9 cellular contexts compared by ENCODE assay signal in the genomic region with DNA sequence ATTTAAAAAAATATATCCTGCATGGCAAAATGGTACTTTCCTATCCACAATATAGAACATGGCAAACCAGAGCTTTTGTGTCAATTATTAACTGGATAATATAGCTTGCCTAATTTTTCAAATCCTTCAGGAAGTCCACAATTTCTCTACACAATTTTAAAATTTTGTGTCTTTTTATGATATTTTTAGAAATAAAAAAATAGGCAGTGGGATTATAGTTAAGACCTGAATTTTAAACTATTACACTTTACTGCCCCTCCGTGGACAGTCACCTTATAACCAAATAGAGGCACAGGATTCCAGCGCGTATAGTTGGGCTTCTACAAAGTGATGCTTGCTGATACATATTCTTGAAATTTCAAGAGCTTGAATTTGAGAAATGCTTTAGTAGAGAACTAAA. TPM values are rescaled to one million over a fixed set of nuclear protein-coding genes. Genes with fewer than 3 reads are reported as not detected.
DNase-seq lines count a peak whose midpoint lies in the region; ATAC-seq and TF ChIP-seq lines count a peak whose summit lies in the region.
"Had no signal": no experiment of that assay in that cellular context is flagged by ENCODE, and none has a peak within 500 bp of the region (broad histone marks: within the 10 kb centered on the region; RNA-seq: fewer than 3 reads in every experiment).

No MANE protein-coding gene starts in this region.

- H3K36me3 ChIP-seq in thoracic aorta, result no peaks in the 10 kb centered on the region

- DNase-seq in CD1c-positive myeloid dendritic cell (ENCODE audit: extremely low spot score), result peak; percentile 67
- DNase-seq in GM20000 (ENCODE audit: low spot score), result peak; percentile 47
- peak; percentile 72 for DNase-seq in OCI-M1 (lab: John Stamatoyannopoulos, UW)
- peak; percentile 70 for DNase-seq in left kidney (ENCODE audit: low read depth, low spot score)
- DNase-seq in thoracic aorta (ENCODE audit: low spot score), result no peak
- DNase-seq in effector CD8-positive, alpha-beta T cell (lab: John Stamatoyannopoulos, UW), result no peak

- no peaks in the 10 kb centered on the region for H3K9me3 ChIP-seq in thoracic aorta
- H3K9me3 ChIP-seq: mucosa of descending colon had no signal

- no peak overlapping the region for H3K4me3 ChIP-seq in thoracic aorta
- H3K4me3 ChIP-seq: mucosa of descending colon had no signal

- no peak for ATAC-seq in thoracic aorta (ENCODE audit: insufficient number of reproducible peaks, low FRiP score, low read depth)
- no peak for ATAC-seq in GM21447 (IDR thresholded peaks at IDR 0.05; ENCODE audit: unreplicated experiment)
- ATAC-seq: mucosa of descending colon had no signal

- H3K4me1 Mint-ChIP-seq in brain, result peaks cover 40% of the 10 kb centered on the region

- no peak overlapping the region for H3K27ac Mint-ChIP-seq in brain

- peaks cover under 1% of the 10 kb centered on the region for H3K27me3 Mint-ChIP-seq in brain

- no peak overlapping the region for H3K4me3 Mint-ChIP-seq in brain

- H3K4me1 ChIP-seq in thoracic aorta (ENCODE audit: control insufficient read depth in 1 of 2, low read depth in 2 of 2), result peaks cover 17 to 35% of the 10 kb centered on the region in 2 donors

- no peak overlapping the region for H3K27ac ChIP-seq in thoracic aorta

- peak; percentile 18 for TF ChIP-seq CTCF in GM20000 (IDR thresholded peaks at IDR 0.05; ENCODE audit: extremely low read depth, missing control alignments)
- peak; percentile 75 to 78 for TF ChIP-seq CTCF in brain (conservative IDR thresholded peaks at IDR 0.05)
- TF ChIP-seq CTCF in thoracic aorta (IDR thresholded peaks at IDR 0.05), result peak; percentile 49

- H3K36me3 Mint-ChIP-seq in brain, result no peaks in the 10 kb centered on the region

- no peaks in the 10 kb centered on the region for H3K9me3 Mint-ChIP-seq in brain

- no peaks in the 10 kb centered on the region for H3K27me3 ChIP-seq in thoracic aorta (replicated peaks; ENCODE audit: insufficient read depth)

RNA-seq across cellular contexts. Expression of gene DMC1, which starts 2.1 kb away (rescaled TPM):
- polyA plus RNA-seq in brain (ENCODE audit: insufficient read depth, low read depth, low replicate concordance), result 9.6 TPM
- 1 to 10 TPM in 1 of 2 donors, not detected in 1; 3.1 TPM for total RNA-seq in thoracic aorta

Comparison
In these comparisons a context has a peak if more than half of its experiments do, and no peak if none do; other contexts are left out.
1. DNase-seq: peak in CD1c-positive myeloid dendritic cell (single experiment), GM20000 (single experiment), OCI-M1 (single experiment) and left kidney (single experiment); none in thoracic aorta (single experiment) and effector CD8-positive, alpha-beta T cell (single experiment).
2. CTCF ChIP-seq: peak in every context shown above with its lines; median percentile 76 in brain; 49 in thoracic aorta; 18 in GM20000.